ENCODE assay signal across 14 cellular contexts in the genomic region with DNA sequence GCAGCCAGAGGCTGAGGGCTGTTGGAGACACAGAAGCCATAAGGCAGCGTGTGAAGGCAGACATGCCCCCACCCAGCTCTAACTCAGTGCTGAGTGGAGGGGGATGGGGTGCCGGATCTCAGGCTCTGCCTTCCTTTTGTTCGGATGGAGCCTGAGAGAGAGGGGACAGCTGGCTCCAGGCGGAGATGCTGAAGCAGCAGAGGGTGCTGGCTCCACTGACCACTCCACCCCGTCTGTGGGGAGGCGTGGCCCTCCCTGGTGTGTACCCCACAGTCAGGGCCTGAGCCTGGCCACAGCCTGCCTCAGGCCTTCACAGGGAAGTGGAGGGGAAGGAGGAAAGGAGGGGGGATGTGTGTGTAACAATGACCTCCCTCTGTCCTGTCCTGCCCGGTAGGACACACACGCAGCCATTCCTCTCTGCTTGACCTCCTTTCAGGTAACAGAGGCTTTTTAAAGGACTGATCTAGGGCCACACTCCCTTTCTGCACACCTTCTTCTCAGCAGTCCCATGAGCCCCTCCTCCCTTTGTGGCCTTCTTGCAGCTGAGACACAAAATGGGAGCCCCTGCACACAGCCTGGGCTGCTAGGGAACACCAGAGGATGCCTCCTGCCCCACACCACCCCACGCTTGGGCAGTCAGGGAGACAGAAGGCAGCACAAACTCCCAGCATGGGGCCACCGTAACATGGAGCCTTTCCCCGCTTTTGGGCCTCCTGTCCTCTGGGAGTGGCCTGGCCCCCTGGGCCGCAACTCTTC. TPM values are rescaled to one million over a fixed set of nuclear protein-coding genes. Genes with fewer than 3 reads are reported as not detected.
A peak's percentile ranks its signal among the peaks of the same experiment; 100 is the strongest.
DNase-seq lines count a peak whose midpoint lies in the region; ATAC-seq and TF ChIP-seq lines count a peak whose summit lies in the region.
"Had no signal": no experiment of that assay in that cellular context is flagged by ENCODE, and none has a peak within 500 bp of the region (broad histone marks: within the 10 kb centered on the region; RNA-seq: fewer than 3 reads in every experiment).

No MANE protein-coding gene starts in this region.

- peaks cover 26% of the 10 kb centered on the region for H3K4me1 Mint-ChIP-seq in neural crest cell

- no peak for TF ChIP-seq EP300 in gastroesophageal sphincter (IDR thresholded peaks at IDR 0.05)
- TF ChIP-seq EP300 in tibial nerve (IDR thresholded peaks at IDR 0.05): no peak

- no peaks in the 10 kb centered on the region for H3K27me3 Mint-ChIP-seq in neural crest cell (ENCODE audit: low read depth)

- H3K4me3 ChIP-seq in gastroesophageal sphincter (no peak overlapping the region), tibial nerve (no peak overlapping the region)

- H3K27me3 ChIP-seq in gastroesophageal sphincter (no peaks in the 10 kb centered on the region), tibial nerve (no peaks in the 10 kb centered on the region)

- no peak overlapping the region for H3K4me3 Mint-ChIP-seq in neural crest cell
- H3K4me3 Mint-ChIP-seq: activated CD8-positive, alpha-beta T cell treated with anti-CD3 and anti-CD28 coated beads, Interleukin-2, amount 10 ng/mL, durations not matched to agents 7 days and 5 days had no signal

- H3K27ac ChIP-seq in gastroesophageal sphincter (peak overlapping the region in 3 of 4 donors; percentile 79 to 87 (median 84)), tibial nerve (peak overlapping the region in 3 of 4 donors; percentile 72 to 90 (median 86))
- H3K27ac ChIP-seq: 22Rv1 had no signal

- H3K9me3 Mint-ChIP-seq in neural crest cell: no peaks in the 10 kb centered on the region

- peak overlapping the region; percentile 70 for H3K27ac Mint-ChIP-seq in neural crest cell (ENCODE audit: unreplicated experiment)
- H3K27ac Mint-ChIP-seq: activated CD8-positive, alpha-beta T cell treated with anti-CD3 and anti-CD28 coated beads, Interleukin-2, amount 10 ng/mL, durations not matched to agents 7 days and 5 days had no signal

- H3K4me1 ChIP-seq in gastroesophageal sphincter (peaks cover 13 to 60% (median 37%) of the 10 kb centered on the region in 3 donors), tibial nerve (peaks cover 11 to 79% (median 42%) of the 10 kb centered on the region in 4 donors)

- H3K36me3 Mint-ChIP-seq in neural crest cell (ENCODE audit: low read depth): no peaks in the 10 kb centered on the region

- ATAC-seq in gastroesophageal sphincter (no peak), GM19452 (IDR thresholded peaks at IDR 0.05; ENCODE audit: unreplicated experiment) (no peak), GM21825 (IDR thresholded peaks at IDR 0.05; ENCODE audit: unreplicated experiment) (no peak)
- ATAC-seq: activated CD8-positive, alpha-beta T cell treated with anti-CD3 and anti-CD28 coated beads, Interleukin-2, amount 10 ng/mL, durations not matched to agents 7 days and 5 days had no signal

- H3K9me3 ChIP-seq in gastroesophageal sphincter (no peaks in the 10 kb centered on the region), tibial nerve (no peaks in the 10 kb centered on the region)

- DNase-seq in DMS 273 (lab: John Stamatoyannopoulos, UW; ENCODE audit: unreplicated experiment) (peak; percentile 32), DMS 273 treated with DMSO at 0.1 percent for 48 hours (lab: John Stamatoyannopoulos, UW) (no peak), neural crest cell (ENCODE audit: low read depth, low spot score) (no peak), tibial nerve (ENCODE audit: low spot score in 2 of 2) (no peak)
- DNase-seq in stimulated activated naive CD4-positive, alpha-beta T cell (lab: John Stamatoyannopoulos, UW): no peak
- DNase-seq: activated CD8-positive, alpha-beta T cell treated with anti-CD3 and anti-CD28 coated beads, Interleukin-2, amount 10 ng/mL, durations not matched to agents 7 days and 5 days; DMS79; kidney glomerular epithelial cell; NCI-H510A; SW 1271 had no signal

- no peaks in the 10 kb centered on the region for H3K36me3 ChIP-seq in gastroesophageal sphincter
- H3K36me3 ChIP-seq in tibial nerve: no peaks in the 10 kb centered on the region

- TF ChIP-seq POLR2A in gastroesophageal sphincter (IDR thresholded peaks at IDR 0.05) (no peak), tibial nerve (IDR thresholded peaks at IDR 0.05) (no peak)

- TF ChIP-seq CTCF in gastroesophageal sphincter (IDR thresholded peaks at IDR 0.05) (no peak), neural crest cell (conservative IDR thresholded peaks at IDR 0.05) (no peak), tibial nerve (IDR thresholded peaks at IDR 0.05) (no peak)

- 60 to 100% methylated on average over 1 to 2 of the region's 12 CpGs for WGBS in gastroesophageal sphincter (ENCODE audit: low coverage in 1 of 2), 2 donors
- WGBS in tibial nerve, 2 donors: 65 to 72% methylated on average over 8 to 12 of the region's 12 CpGs

RNA-seq across cellular contexts. Expression of gene ENDOU, which starts 9.6 kb away (rescaled TPM):
- total RNA-seq in gastroesophageal sphincter (1 to 10 TPM in 2 of 4 donors, under 1 TPM in 2; 0.42 to 1.9 (median 0.75) TPM), neural crest cell (not detected in 2 replicates), tibial nerve (1 to 10 TPM in 1 of 4 donors, under 1 TPM in 2, not detected in 1; 0.30 to 1.2 (median 0.42) TPM)
- total RNA-seq: activated CD8-positive, alpha-beta T cell treated with anti-CD3 and anti-CD28 coated beads, Interleukin-2, amount 10 ng/mL, durations not matched to agents 7 days and 5 days had no signal

RNA-seq across cellular contexts. Expression of gene RAPGEF3, which starts 23.8 kb away (rescaled TPM):
- total RNA-seq in gastroesophageal sphincter (10 to 100 TPM; 19.3 to 56.8 (median 25.5) TPM), neural crest cell (0.89 and 1.4 TPM in 2 replicates), tibial nerve (100 to 1,000 TPM in 1 of 4 donors, 10 to 100 TPM in 3; 47.3 to 109 (median 83.6) TPM)

RNA-seq across cellular contexts. Expression of gene RPAP3, which starts 29.1 kb away (rescaled TPM):
- total RNA-seq in gastroesophageal sphincter: 10 to 100 TPM; 17.0 to 20.0 (median 18.8) TPM
- 45.2 and 49.4 TPM in 2 replicates for total RNA-seq in neural crest cell
- total RNA-seq in tibial nerve: 10 to 100 TPM in 3 of 4 donors, 1 to 10 TPM in 1; 8.8 to 19.2 (median 15.5) TPM

RNA-seq across cellular contexts. Expression of gene SLC48A1, which starts 38.1 kb away (rescaled TPM):
- total RNA-seq in gastroesophageal sphincter: 10 to 100 TPM; 40.7 to 66.8 (median 53.3) TPM
- 11.6 and 13.0 TPM in 2 replicates for total RNA-seq in neural crest cell
- total RNA-seq in tibial nerve: 10 to 100 TPM; 24.6 to 37.9 (median 33.8) TPM
